8 cellular contexts compared by ENCODE assay signal in the genomic region with DNA sequence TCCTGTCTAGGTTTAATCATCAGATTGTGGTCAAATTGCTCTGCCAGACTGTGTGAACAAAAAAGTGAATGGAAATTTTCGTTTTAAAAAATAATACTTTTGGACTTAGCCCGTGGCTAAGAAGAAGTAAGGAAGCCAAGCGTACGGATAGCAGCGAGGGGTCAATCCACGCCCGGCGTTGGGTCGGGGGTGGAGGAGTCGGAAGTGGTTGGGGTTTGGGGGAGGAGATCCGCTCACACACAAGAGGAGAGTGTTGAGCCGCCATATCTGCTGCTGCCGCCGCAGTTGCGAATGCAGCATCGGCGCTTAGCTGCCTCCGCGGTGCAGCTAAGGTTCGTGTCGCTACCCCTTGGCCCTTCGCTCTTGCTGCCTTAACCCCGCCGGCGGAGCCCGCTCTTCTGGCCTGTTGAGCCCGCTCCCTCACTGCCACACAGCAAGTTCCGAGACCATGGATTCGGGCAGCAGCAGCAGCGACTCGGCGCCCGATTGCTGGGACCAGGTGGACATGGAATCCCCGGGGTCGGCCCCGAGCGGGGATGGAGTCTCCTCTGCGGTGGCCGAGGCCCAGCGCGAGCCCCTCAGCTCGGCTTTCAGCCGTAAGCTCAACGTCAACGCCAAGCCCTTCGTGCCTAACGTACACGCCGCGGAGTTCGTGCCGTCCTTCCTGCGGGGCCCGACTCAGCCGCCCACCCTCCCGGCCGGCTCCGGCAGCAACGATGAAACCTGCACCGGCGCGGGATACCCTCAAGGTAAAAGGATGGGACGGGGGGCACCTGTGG. TPM values are rescaled to one million over a fixed set of nuclear protein-coding genes. Genes with fewer than 3 reads are reported as not detected.
DNase-seq lines count a peak whose midpoint lies in the region; ATAC-seq and TF ChIP-seq lines count a peak whose summit lies in the region.

Gene GSPT2 (plus strand): TSS at position 264 of the 779 bp plus-strand sequence. CDS start 185 bp downstream, at position 449.

- H3K9me3 Mint-ChIP-seq in WTC11 (no peaks in the 10 kb centered on the region), chondrocyte (ENCODE audit: low read depth) (peaks cover 33% of the 10 kb centered on the region)

- TF ChIP-seq CTCF in WTC11 (IDR thresholded peaks at IDR 0.05) = no peak
- TF ChIP-seq CTCF in chondrocyte (IDR thresholded peaks at IDR 0.05) = no peak

- CTCF ChIA-PET in WTC11 (lab: Charles Lee) = no interaction called here

- H3K27me3 Mint-ChIP-seq in WTC11 (ENCODE audit: low read depth) (no peaks in the 10 kb centered on the region), chondrocyte (ENCODE audit: low read depth) (peaks cover 5% of the 10 kb centered on the region)

- POLR2A ChIA-PET in WTC11 (lab: Charles Lee) = no interaction called here

- H3K4me1 Mint-ChIP-seq in WTC11 (peaks cover 37% of the 10 kb centered on the region), chondrocyte (ENCODE audit: low read depth) (peaks cover 17% of the 10 kb centered on the region)

- H3K36me3 Mint-ChIP-seq in WTC11 (peaks cover 21% of the 10 kb centered on the region), chondrocyte (ENCODE audit: low read depth) (peaks cover 13% of the 10 kb centered on the region)

- H3K4me3 Mint-ChIP-seq in WTC11 (peak within 1 kb of the TSS; percentile 97), chondrocyte (ENCODE audit: unreplicated experiment) (peak within 1 kb of the TSS; percentile 80)

- peak within 1 kb of the TSS; percentile 88 for H3K27ac Mint-ChIP-seq in WTC11
- H3K27ac Mint-ChIP-seq in chondrocyte (ENCODE audit: unreplicated experiment) = peak within 1 kb of the TSS; percentile 57

- in situ Hi-C loops in G401 (cut with HindIII; ENCODE audit: low sequenced_read_pairs) = no loop called here

- peak; percentile 96 for ATAC-seq in GM21825 (IDR thresholded peaks at IDR 0.05; ENCODE audit: unreplicated experiment)
- peak; percentile 78 for ATAC-seq in WTC11

- DNase-seq in G401 (ENCODE audit: low spot score) (peak; percentile 76), MV-4-11 (lab: John Stamatoyannopoulos, UW) (peak; percentile 53), WTC11 (ENCODE audit: low spot score) (peak; percentile 43), chondrocyte (ENCODE audit: low spot score) (no peak), kidney tubule cell (ENCODE audit: low spot score) (peak; percentile 70), SW480 (ENCODE audit: low spot score) (no peak)
- DNase-seq in stimulated activated CD4-positive, alpha-beta T cell treated with anti-CD3 and anti-CD28 coated beads, Interleukin-1b, Interleukin-23, amount 100 ng/mL, for 1 hour (ENCODE audit: low read depth in 2 of 2) = peak; percentile 2 to 8

TF ChIP-seq in WTC11, 78 proteins besides CTCF, POLR2A, EP300 and RAD21:
- TF ChIP-seq ETV6 (CRISPR knock-in tag; IDR thresholded peaks at IDR 0.05) = 0 out of 2 replicates have a peak, but pooled peaks have one; percentile 25
- TF ChIP-seq, protein P1, sequence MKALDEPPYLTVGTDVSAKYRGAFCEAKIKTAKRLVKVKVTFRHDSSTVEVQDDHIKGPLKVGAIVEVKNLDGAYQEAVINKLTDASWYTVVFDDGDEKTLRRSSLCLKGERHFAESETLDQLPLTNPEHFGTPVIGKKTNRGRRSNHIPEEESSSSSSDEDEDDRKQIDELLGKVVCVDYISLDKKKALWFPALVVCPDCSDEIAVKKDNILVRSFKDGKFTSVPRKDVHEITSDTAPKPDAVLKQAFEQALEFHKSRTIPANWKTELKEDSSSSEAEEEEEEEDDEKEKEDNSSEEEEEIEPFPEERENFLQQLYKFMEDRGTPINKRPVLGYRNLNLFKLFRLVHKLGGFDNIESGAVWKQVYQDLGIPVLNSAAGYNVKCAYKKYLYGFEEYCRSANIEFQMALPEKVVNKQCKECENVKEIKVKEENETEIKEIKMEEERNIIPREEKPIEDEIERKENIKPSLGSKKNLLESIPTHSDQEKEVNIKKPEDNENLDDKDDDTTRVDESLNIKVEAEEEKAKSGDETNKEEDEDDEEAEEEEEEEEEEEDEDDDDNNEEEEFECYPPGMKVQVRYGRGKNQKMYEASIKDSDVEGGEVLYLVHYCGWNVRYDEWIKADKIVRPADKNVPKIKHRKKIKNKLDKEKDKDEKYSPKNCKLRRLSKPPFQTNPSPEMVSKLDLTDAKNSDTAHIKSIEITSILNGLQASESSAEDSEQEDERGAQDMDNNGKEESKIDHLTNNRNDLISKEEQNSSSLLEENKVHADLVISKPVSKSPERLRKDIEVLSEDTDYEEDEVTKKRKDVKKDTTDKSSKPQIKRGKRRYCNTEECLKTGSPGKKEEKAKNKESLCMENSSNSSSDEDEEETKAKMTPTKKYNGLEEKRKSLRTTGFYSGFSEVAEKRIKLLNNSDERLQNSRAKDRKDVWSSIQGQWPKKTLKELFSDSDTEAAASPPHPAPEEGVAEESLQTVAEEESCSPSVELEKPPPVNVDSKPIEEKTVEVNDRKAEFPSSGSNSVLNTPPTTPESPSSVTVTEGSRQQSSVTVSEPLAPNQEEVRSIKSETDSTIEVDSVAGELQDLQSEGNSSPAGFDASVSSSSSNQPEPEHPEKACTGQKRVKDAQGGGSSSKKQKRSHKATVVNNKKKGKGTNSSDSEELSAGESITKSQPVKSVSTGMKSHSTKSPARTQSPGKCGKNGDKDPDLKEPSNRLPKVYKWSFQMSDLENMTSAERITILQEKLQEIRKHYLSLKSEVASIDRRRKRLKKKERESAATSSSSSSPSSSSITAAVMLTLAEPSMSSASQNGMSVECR (CRISPR knock-in tag; IDR thresholded peaks at IDR 0.05; ENCODE audit: borderline replicate concordance) = peak; percentile 34; the same call in 1 of the 2 replicates
- TF ChIP-seq FOXP1 (CRISPR knock-in tag; IDR thresholded peaks at IDR 0.05; ENCODE audit: borderline replicate concordance) = no peak

RNA-seq across cellular contexts. Expression of gene GSPT2, which starts in this region (rescaled TPM):
- 6.2 and 9.4 TPM in 2 replicates for total RNA-seq in G401 (2014; rRNA removed; shearing (Covaris generic))
- 25.9 to 32.1 TPM (median 31.4 TPM) in 3 replicates for total RNA-seq in WTC11 (2021)
- total RNA-seq in chondrocyte = 8.7 to 9.6 TPM (median 9.1 TPM) in 3 replicates

Comparison
In these comparisons a context has a peak if more than half of its experiments do, and no peak if none do; other contexts are left out.
1. DNase-seq: peak in G401 (single experiment), MV-4-11 (single experiment), WTC11 (single experiment), kidney tubule cell (single experiment) and stimulated activated CD4-positive, alpha-beta T cell treated with anti-CD3 and anti-CD28 coated beads, Interleukin-1b, Interleukin-23, amount 100 ng/mL, for 1 hour (2 of 2); none in chondrocyte (single experiment) and SW480 (single experiment).